ENCODE assay signal across 10 cellular contexts in the genomic region with DNA sequence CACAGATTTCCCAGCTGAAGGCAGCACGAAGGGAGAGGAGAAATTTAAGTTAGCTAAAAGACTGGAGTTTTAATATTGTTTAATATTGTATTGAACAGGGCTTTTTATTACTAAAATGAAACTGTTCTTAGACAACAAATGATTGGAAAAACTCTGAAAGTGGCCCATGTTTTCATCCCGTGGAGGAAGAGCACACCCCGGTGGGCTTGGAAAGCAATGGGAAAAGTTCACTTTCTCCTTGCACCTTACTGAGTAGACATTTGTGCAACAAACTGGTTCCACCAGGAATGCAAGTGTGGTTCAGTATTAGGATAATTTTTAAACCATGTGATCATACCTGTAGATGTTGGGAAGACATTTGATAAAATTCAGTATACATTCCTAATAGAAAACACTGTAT. TPM values are rescaled to one million over a fixed set of nuclear protein-coding genes. Genes with fewer than 3 reads are reported as not detected.
DNase-seq lines count a peak whose midpoint lies in the region; ATAC-seq, FAIRE-seq and TF ChIP-seq lines count a peak whose summit lies in the region.
"Had no signal": no experiment of that assay in that cellular context is flagged by ENCODE, and none has a peak within 500 bp of the region (broad histone marks: within the 10 kb centered on the region; RNA-seq: fewer than 3 reads in every experiment).

No MANE protein-coding gene starts in this region.

- H3K27me3 Mint-ChIP-seq in nephron (ENCODE audit: low read depth): peaks cover 26% of the 10 kb centered on the region
- peaks cover 20% of the 10 kb centered on the region for H3K27me3 Mint-ChIP-seq in T-helper 2 cell treated with Interferon-gamma antibody and Interleukin-4, amounts not matched to agents 5 μg/mL and 100 μg/mL, for 36 hours (ENCODE audit: low read depth)

- DNase-seq in D721Med (ENCODE audit: insufficient read length, low spot score) (no peak), M059J (ENCODE audit: low read depth) (peak; percentile 39), choroid plexus epithelial cell (ENCODE audit: low read depth) (peak; percentile 65), RPMI8226 (no peak)
- no peak for DNase-seq in stimulated activated CD4-positive, alpha-beta T cell treated with anti-CD3 and anti-CD28 coated beads, Interleukin-2, amount 100 ng/mL, for 48 hours
- DNase-seq in T-helper 2 cell treated with Interferon-gamma antibody and Interleukin-4, amounts not matched to agents 5 μg/mL and 100 μg/mL, for 36 hours (ENCODE audit: low spot score): no peak
- DNase-seq: activated B cell treated with CpG ODN at 0.5 μM for 24 hours; stimulated activated CD4-positive, alpha-beta T cell treated with anti-CD3 and anti-CD28 coated beads, Interleukin-12 subunit alpha, Interleukin-12 subunit beta, amount 100 ng/mL, for 4 hours had no signal

- H3K9me3 Mint-ChIP-seq in nephron: peaks cover 2% of the 10 kb centered on the region
- no peaks in the 10 kb centered on the region for H3K9me3 Mint-ChIP-seq in T-helper 2 cell treated with Interferon-gamma antibody and Interleukin-4, amounts not matched to agents 5 μg/mL and 100 μg/mL, for 36 hours
- H3K9me3 Mint-ChIP-seq: activated B cell treated with CpG ODN at 0.5 μM for 24 hours had no signal

- no peak overlapping the region for H3K4me3 ChIP-seq in choroid plexus epithelial cell (ENCODE audit: low read depth, low read length)

- H3K4me3 Mint-ChIP-seq in nephron: no peak overlapping the region
- no peak overlapping the region for H3K4me3 Mint-ChIP-seq in T-helper 2 cell treated with Interferon-gamma antibody and Interleukin-4, amounts not matched to agents 5 μg/mL and 100 μg/mL, for 36 hours
- H3K4me3 Mint-ChIP-seq: activated B cell treated with CpG ODN at 0.5 μM for 24 hours had no signal

- ATAC-seq in HG03354 (IDR thresholded peaks at IDR 0.05; ENCODE audit: poor library complexity, severe bottlenecking, unreplicated experiment): no peak

- no peak for FAIRE-seq in D721Med (lab: Jason Lieb, UNC)

- no peaks in the 10 kb centered on the region for H3K36me3 Mint-ChIP-seq in nephron (ENCODE audit: low read depth)
- no peaks in the 10 kb centered on the region for H3K36me3 Mint-ChIP-seq in T-helper 2 cell treated with Interferon-gamma antibody and Interleukin-4, amounts not matched to agents 5 μg/mL and 100 μg/mL, for 36 hours (ENCODE audit: low read depth)

- no peak overlapping the region for H3K27ac Mint-ChIP-seq in nephron
- no peak overlapping the region for H3K27ac Mint-ChIP-seq in T-helper 2 cell treated with Interferon-gamma antibody and Interleukin-4, amounts not matched to agents 5 μg/mL and 100 μg/mL, for 36 hours
- H3K27ac Mint-ChIP-seq: activated B cell treated with CpG ODN at 0.5 μM for 24 hours had no signal

- TF ChIP-seq CTCF in D721Med (IDR thresholded peaks at IDR 0.05; ENCODE audit: insufficient read depth, missing control alignments): peak; percentile 31
- peak; percentile 82 for TF ChIP-seq CTCF in choroid plexus epithelial cell (conservative IDR thresholded peaks at IDR 0.05; ENCODE audit: low read depth, low read length)
- peak; percentile 60 to 69 (median 62) for TF ChIP-seq CTCF in nephron (IDR thresholded peaks at IDR 0.05; ENCODE audit: unreplicated experiment in 3 of 3)

- no peaks in the 10 kb centered on the region for H3K4me1 Mint-ChIP-seq in nephron
- peaks cover 2% of the 10 kb centered on the region for H3K4me1 Mint-ChIP-seq in T-helper 2 cell treated with Interferon-gamma antibody and Interleukin-4, amounts not matched to agents 5 μg/mL and 100 μg/mL, for 36 hours (ENCODE audit: low read depth)
- H3K4me1 Mint-ChIP-seq: activated B cell treated with CpG ODN at 0.5 μM for 24 hours had no signal

RNA-seq across cellular contexts. Expression of gene ESYT3, which starts 8.2 kb away (rescaled TPM):
- 0.15 and 0.52 TPM in 2 replicates for total RNA-seq in M059J (2014; rRNA removed; shearing (Covaris generic))
- total RNA-seq: activated B cell treated with CpG ODN at 0.5 μM for 24 hours had no signal

Comparison
In these comparisons a context has a peak if more than half of its experiments do, and no peak if none do; other contexts are left out.
1. DNase-seq: peak in M059J (single experiment) and choroid plexus epithelial cell (single experiment); none in D721Med (single experiment), RPMI8226 (single experiment), stimulated activated CD4-positive, alpha-beta T cell treated with anti-CD3 and anti-CD28 coated beads, Interleukin-2, amount 100 ng/mL, for 48 hours (0 of 2) and T-helper 2 cell treated with Interferon-gamma antibody and Interleukin-4, amounts not matched to agents 5 μg/mL and 100 μg/mL, for 36 hours (single experiment).
2. CTCF ChIP-seq: peak in every context shown above with its lines; median percentile 82 in choroid plexus epithelial cell; 62 in nephron; 31 in D721Med.